ENCODE assay signal across 8 cellular contexts in the genomic region with DNA sequence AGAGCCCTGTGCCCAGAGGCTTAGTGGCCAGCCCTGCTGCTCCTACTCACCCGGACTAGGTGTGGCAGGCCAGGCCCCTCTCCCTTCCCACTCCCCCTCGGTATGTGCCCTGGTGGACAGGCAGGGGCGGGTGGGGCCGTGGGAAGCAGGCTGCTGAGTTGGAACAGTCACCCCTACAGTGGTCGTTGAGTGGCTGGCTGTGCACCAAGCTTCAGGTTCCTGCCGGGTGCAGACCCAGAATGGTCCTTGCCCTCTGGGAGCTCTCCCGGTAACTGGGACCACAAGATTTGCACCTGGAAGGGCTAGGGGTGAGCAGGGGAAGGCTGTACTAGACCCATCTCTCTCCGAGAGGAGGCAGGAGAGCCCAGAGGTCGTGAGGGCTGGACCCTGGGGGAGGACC.
A peak's percentile ranks its signal among the peaks of the same experiment; 100 is the strongest.
DNase-seq lines count a peak whose midpoint lies in the region; ATAC-seq and TF ChIP-seq lines count a peak whose summit lies in the region.

No MANE protein-coding gene starts in this region.

- H3K9me3 ChIP-seq in colonic mucosa (no peaks in the 10 kb centered on the region), mammary epithelial cell (replicated peaks; ENCODE audit: insufficient read depth, low read length) (no peaks in the 10 kb centered on the region)

- DNase-seq in colonic mucosa (no peak), mammary epithelial cell (no peak), NCI-H2081 treated with DMSO at 0.1 percent for 48 hours (lab: John Stamatoyannopoulos, UW) (no peak), NCI-H2171 (lab: John Stamatoyannopoulos, UW) (no peak), UCSD-AML1 (lab: John Stamatoyannopoulos, UW; ENCODE audit: unreplicated experiment) (no peak)

- dilution Hi-C loops in mammary epithelial cell (cut with HindIII; ENCODE audit: low sequenced_read_pairs), result no loop called here

- no peaks in the 10 kb centered on the region for H4K20me1 ChIP-seq in mammary epithelial cell (ENCODE audit: insufficient read depth, low read length)

- in situ Hi-C loops in mammary epithelial cell (cut with MboI; ENCODE audit: low sequenced_read_pairs in 2 of 2), result no loop called here

- TF ChIP-seq CTCF in colonic mucosa (IDR thresholded peaks at IDR 0.05) (no peak), mammary epithelial cell (conservative IDR thresholded peaks at IDR 0.05 in 1 of 2, IDR thresholded peaks at IDR 0.05 in 1 of 2; ENCODE audit: extremely low read depth in 1 of 2, insufficient read depth in 1 of 2, low read depth in 1 of 2, low read length in 2 of 2) (no peak)

- H3K4me3 ChIP-seq in colonic mucosa (no peak overlapping the region), skin epidermis (no peak overlapping the region), mammary epithelial cell (replicated peaks in 1 of 3; ENCODE audit: insufficient read depth in 1 of 3, low read depth in 2 of 3, low read length in 3 of 3) (no peak overlapping the region)

- no peaks in the 10 kb centered on the region for H3K79me2 ChIP-seq in mammary epithelial cell (ENCODE audit: insufficient read depth, low read length)

- no peaks in the 10 kb centered on the region for H3K36me3 ChIP-seq in colonic mucosa
- H3K36me3 ChIP-seq in mammary epithelial cell (ENCODE audit: insufficient read depth, low read length), result no peaks in the 10 kb centered on the region

- H3K4me2 ChIP-seq in mammary epithelial cell (ENCODE audit: insufficient read depth, low read depth, low read length), result no peak overlapping the region

- ATAC-seq in GM19395 (IDR thresholded peaks at IDR 0.05; ENCODE audit: unreplicated experiment), result peak; percentile 18
- peak; percentile 24 for ATAC-seq in HG03139 (IDR thresholded peaks at IDR 0.05; ENCODE audit: unreplicated experiment)

- H3K4me1 ChIP-seq in colonic mucosa (peaks cover 12% of the 10 kb centered on the region), mammary epithelial cell (ENCODE audit: insufficient read depth, low read length) (peaks cover 6% of the 10 kb centered on the region)

- H3K9ac ChIP-seq in colonic mucosa (ENCODE audit: low read depth in 2 of 2, low read length in 2 of 2), result peak overlapping the region in 1 of 2 donors; percentile 33
- no peak overlapping the region for H3K9ac ChIP-seq in mammary epithelial cell (ENCODE audit: insufficient read depth, low read length)

- CTCF ChIA-PET in mammary epithelial cell (lab: Charles Lee; ENCODE audit: low non-redundant PET), result no interaction called here

- peak overlapping the region; percentile 64 for H3K27ac ChIP-seq in colonic mucosa
- H3K27ac ChIP-seq in skin epidermis, result peak overlapping the region in 19 of 21 experiments; percentile 32 to 86 (median 71)
- no peak overlapping the region for H3K27ac ChIP-seq in mammary epithelial cell (ENCODE audit: insufficient read depth, low read depth, low read length)

- no TSS peak for BruUV-seq in mammary epithelial cell (replicated peaks; lab: Mats Ljungman, UMichigan)

- no peaks in the 10 kb centered on the region for H3K27me3 ChIP-seq in colonic mucosa
- no peaks in the 10 kb centered on the region for H3K27me3 ChIP-seq in mammary epithelial cell (ENCODE audit: insufficient read depth, low read length)

- WGBS in mammary epithelial cell (ENCODE audit: low coverage, missing lambda C conversion rate), result 50% methylated on average over 3 of the region's 9 CpGs

- H2AFZ ChIP-seq in mammary epithelial cell (ENCODE audit: low read depth, low read length), result no peak overlapping the region

- intact Hi-C loops in colonic mucosa (cut with DNase I) (no loop called here), mammary epithelial cell (cut with micrococcal nuclease) (no loop called here)
